1 cellular context compared by ENCODE assay signal in the genomic region with DNA sequence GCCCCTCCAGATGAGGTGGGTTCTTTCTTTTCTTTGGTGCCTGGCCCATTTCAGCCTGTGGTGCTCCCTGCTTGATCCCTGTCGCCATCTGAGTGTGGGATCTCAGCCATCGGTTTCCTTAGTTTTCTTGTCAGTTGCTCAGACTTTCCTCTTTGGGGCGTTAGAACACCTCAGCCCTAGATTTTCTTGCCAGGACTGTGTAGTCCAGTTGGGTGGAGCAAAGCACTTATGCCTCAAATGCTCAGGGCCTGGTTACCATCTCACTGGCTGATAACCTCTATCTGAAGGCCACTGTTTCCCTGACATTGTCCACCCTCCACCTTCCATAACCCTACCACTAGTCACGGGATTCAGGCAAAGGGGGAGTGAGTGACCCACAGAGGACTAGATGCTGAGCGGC.
TF ChIP-seq lines count a peak whose summit lies in the region.

No MANE protein-coding gene starts in this region.

TF ChIP-seq in K562, 482 proteins besides CTCF, POLR2A, EP300 and RAD21 (continued from another document):
- TF ChIP-seq, protein P1, sequence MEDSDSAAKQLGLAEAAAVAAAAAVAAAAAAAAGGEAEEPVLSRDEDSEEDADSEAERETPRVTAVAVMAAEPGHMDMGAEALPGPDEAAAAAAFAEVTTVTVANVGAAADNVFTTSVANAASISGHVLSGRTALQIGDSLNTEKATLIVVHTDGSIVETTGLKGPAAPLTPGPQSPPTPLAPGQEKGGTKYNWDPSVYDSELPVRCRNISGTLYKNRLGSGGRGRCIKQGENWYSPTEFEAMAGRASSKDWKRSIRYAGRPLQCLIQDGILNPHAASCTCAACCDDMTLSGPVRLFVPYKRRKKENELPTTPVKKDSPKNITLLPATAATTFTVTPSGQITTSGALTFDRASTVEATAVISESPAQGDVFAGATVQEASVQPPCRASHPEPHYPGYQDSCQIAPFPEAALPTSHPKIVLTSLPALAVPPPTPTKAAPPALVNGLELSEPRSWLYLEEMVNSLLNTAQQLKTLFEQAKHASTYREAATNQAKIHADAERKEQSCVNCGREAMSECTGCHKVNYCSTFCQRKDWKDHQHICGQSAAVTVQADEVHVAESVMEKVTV (CRISPR knock-in tag; IDR thresholded peaks at IDR 0.05) = peak; percentile 26; the same call in 1 of the 2 replicates
- TF ChIP-seq EZH2 (IDR thresholded peaks at IDR 0.05; ENCODE audit: borderline replicate concordance, low read depth, low read length) = no peak
- no peak for TF ChIP-seq C11orf30 (IDR thresholded peaks at IDR 0.05; ENCODE audit: low read depth)
